23 cellular contexts compared by ENCODE assay signal in the genomic region with DNA sequence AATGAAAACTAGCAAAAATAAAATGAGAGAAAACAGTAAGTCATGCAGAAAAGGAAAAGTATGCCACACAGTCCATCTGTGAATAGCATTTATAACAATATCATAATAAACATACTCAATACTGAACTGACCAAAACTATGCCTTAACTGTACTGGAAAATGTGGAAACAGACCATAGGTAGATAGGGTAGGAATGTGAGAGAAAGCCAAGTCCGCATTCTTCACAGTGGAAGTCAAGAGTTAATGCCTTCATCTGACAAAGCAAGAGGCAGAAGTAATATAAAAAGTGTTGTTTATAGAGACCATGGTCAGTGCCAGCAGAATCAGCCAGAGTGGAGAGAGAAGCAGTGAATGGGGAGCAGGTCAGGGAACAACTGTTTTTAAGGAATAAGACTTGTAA. TPM values are rescaled to one million over a fixed set of nuclear protein-coding genes. Genes with fewer than 3 reads are reported as not detected.
A peak's percentile ranks its signal among the peaks of the same experiment; 100 is the strongest.
DNase-seq lines count a peak whose midpoint lies in the region; ATAC-seq, FAIRE-seq and TF ChIP-seq lines count a peak whose summit lies in the region.
"Had no signal": no experiment of that assay in that cellular context is flagged by ENCODE, and none has a peak within 500 bp of the region (broad histone marks: within the 10 kb centered on the region; RNA-seq: fewer than 3 reads in every experiment).

No MANE protein-coding gene starts in this region.

- no peak overlapping the region for H2AK5ac ChIP-seq in IMR-90 (ENCODE audit: low read depth, low read length)

- no peak overlapping the region for H3K56ac ChIP-seq in IMR-90 (ENCODE audit: extremely low read depth, insufficient read depth, low read length)

- H3K36me3 ChIP-seq in IMR-90 (ENCODE audit: control insufficient read depth, insufficient read depth, low read length) (no peaks in the 10 kb centered on the region), astrocyte (ENCODE audit: insufficient read depth, low read length) (no peaks in the 10 kb centered on the region), thyroid gland (no peaks in the 10 kb centered on the region)
- H3K36me3 ChIP-seq: BLaER1, HAP-1 had no signal

- H3K9me3 Mint-ChIP-seq in astrocyte (ENCODE audit: unreplicated experiment): peaks cover 5% of the 10 kb centered on the region

- TF ChIP-seq RAD21 in IMR-90 (IDR thresholded peaks at IDR 0.05; ENCODE audit: low read length): no peak

- H3K4ac ChIP-seq in IMR-90 (ENCODE audit: low read depth, low read length): no peak overlapping the region

- H3K4me3 ChIP-seq in IMR-90 (ENCODE audit: insufficient read depth, low read depth, low read length) (no peak overlapping the region), astrocyte (ENCODE audit: insufficient read depth, low read depth, low read length) (no peak overlapping the region), choroid plexus epithelial cell (ENCODE audit: low read depth, low read length) (no peak overlapping the region), thyroid gland (replicated peaks in 1 of 3) (no peak overlapping the region)
- H3K4me3 ChIP-seq: BLaER1, GM23248, HAP-1 had no signal

- H3K36me3 Mint-ChIP-seq in astrocyte (ENCODE audit: low read depth, unreplicated experiment): peaks cover 2% of the 10 kb centered on the region
- H3K36me3 Mint-ChIP-seq: CD4-positive, alpha-beta memory T cell had no signal

- no peak overlapping the region for H3K4me3 Mint-ChIP-seq in astrocyte (ENCODE audit: unreplicated experiment)
- H3K4me3 Mint-ChIP-seq: CD14-positive monocyte; CD4-positive, alpha-beta memory T cell; IgD-negative memory B cell had no signal

- H4K20me1 ChIP-seq in IMR-90 (ENCODE audit: insufficient read depth, low read length) (no peaks in the 10 kb centered on the region), astrocyte (ENCODE audit: insufficient read depth, low read length) (no peaks in the 10 kb centered on the region)
- H4K20me1 ChIP-seq: BLaER1 had no signal

- H3K23ac ChIP-seq in IMR-90 (ENCODE audit: low read depth, low read length): no peak overlapping the region

- H2AFZ ChIP-seq in IMR-90 (replicated peaks; ENCODE audit: low read length, poor library complexity) (no peak overlapping the region), astrocyte (ENCODE audit: low read depth, low read length) (no peak overlapping the region)
- H2AFZ ChIP-seq: GM23248 had no signal

- no peak overlapping the region for H2BK20ac ChIP-seq in IMR-90 (ENCODE audit: low read depth, low read length)

- H3K79me1 ChIP-seq in IMR-90 (ENCODE audit: low read depth in 1 of 2, low read length in 2 of 2): no peaks in the 10 kb centered on the region

- peaks cover 17% of the 10 kb centered on the region for H3K27me3 Mint-ChIP-seq in astrocyte (ENCODE audit: low read depth, unreplicated experiment)

- intact Hi-C loops in IMR-90 (cut with micrococcal nuclease) (no loop called here), thyroid gland (cut with DNase I) (no loop called here)

- TF ChIP-seq CTCF in IMR-90 (conservative IDR thresholded peaks at IDR 0.05; ENCODE audit: low read depth, low read length) (no peak), astrocyte (IDR thresholded peaks at IDR 0.05; ENCODE audit: insufficient read depth, low read depth, low read length) (no peak), choroid plexus epithelial cell (conservative IDR thresholded peaks at IDR 0.05; ENCODE audit: low read depth, low read length) (no peak), thyroid gland (IDR thresholded peaks at IDR 0.05) (no peak)

- CTCF ChIA-PET in IMR-90 (lab: Yijun Ruan, JAX): no interaction called here

- H2AK9ac ChIP-seq in IMR-90 (replicated peaks; ENCODE audit: low read depth, low read length, poor library complexity): no peak overlapping the region

- H3K79me2 ChIP-seq in astrocyte (ENCODE audit: insufficient read depth, low read length): no peaks in the 10 kb centered on the region

- no peak overlapping the region for H2BK5ac ChIP-seq in IMR-90 (ENCODE audit: low read depth, low read length, poor library complexity, severe bottlenecking)

- in situ Hi-C loops in IMR-90 (cut with MboI; ENCODE audit: low sequenced_read_pairs): loop anchor here (10.0 kb wide), 1 partner anchor 312 kb away; no protein-coding TSS in a partner anchor

- H4K8ac ChIP-seq in IMR-90 (ENCODE audit: low read depth in 2 of 2, low read length in 2 of 2): no peak overlapping the region

- H4K5ac ChIP-seq in IMR-90 (ENCODE audit: low read depth, low read length): no peak overlapping the region

- no peak overlapping the region for H3K18ac ChIP-seq in IMR-90 (ENCODE audit: low read depth, low read length)

- POLR2A ChIA-PET in IMR-90 (lab: Charles Lee; ENCODE audit: unreplicated experiment): no interaction called here

- H3K27ac ChIP-seq in IMR-90 (ENCODE audit: insufficient read depth, low read length) (no peak overlapping the region), astrocyte (ENCODE audit: low read depth, low read length) (no peak overlapping the region), thyroid gland (no peak overlapping the region)
- H3K27ac ChIP-seq: BLaER1, GM23248 had no signal

- no peak overlapping the region for H3K9ac ChIP-seq in IMR-90 (ENCODE audit: low read depth, low read length)
- no peak overlapping the region for H3K9ac ChIP-seq in astrocyte (ENCODE audit: low read length)
- H3K9ac ChIP-seq: BLaER1, GM23248 had no signal

- no peak overlapping the region for H3K27ac Mint-ChIP-seq in astrocyte (ENCODE audit: unreplicated experiment)
- H3K27ac Mint-ChIP-seq: CD14-positive monocyte; CD4-positive, alpha-beta memory T cell; IgD-negative memory B cell had no signal

- H4K91ac ChIP-seq in IMR-90 (ENCODE audit: insufficient read depth, low read depth, low read length): no peak overlapping the region

- H3K9me3 ChIP-seq in IMR-90 (ENCODE audit: control insufficient read depth, insufficient read depth, low read length): no peaks in the 10 kb centered on the region; the same call in 1 of the 2 replicates
- no peaks in the 10 kb centered on the region for H3K9me3 ChIP-seq in astrocyte (ENCODE audit: insufficient read depth, low read depth, low read length)
- no peaks in the 10 kb centered on the region for H3K9me3 ChIP-seq in thyroid gland
- H3K9me3 ChIP-seq: BLaER1, HAP-1 had no signal

- H3K4me2 ChIP-seq in IMR-90 (ENCODE audit: low read depth, low read length): no peak overlapping the region
- H3K4me2 ChIP-seq in astrocyte (ENCODE audit: low read length): no peak overlapping the region
- H3K4me2 ChIP-seq: BLaER1 had no signal

- peak; percentile 14 for DNase-seq in IMR-90
- peak; percentile 77 for DNase-seq in astrocyte (ENCODE audit: low read depth)
- peak; percentile 47 for DNase-seq in choroid plexus epithelial cell (ENCODE audit: low read depth)
- DNase-seq in thyroid gland: peak; percentile 31 to 50
- no peak for DNase-seq in Ammon's horn (ENCODE audit: low spot score)
- DNase-seq in stimulated activated CD4-positive, alpha-beta T cell treated with anti-CD3 and anti-CD28 coated beads, Interleukin-2, amount 100 ng/mL, for 24 hours: no peak
- DNase-seq in OCI-M1 (lab: John Stamatoyannopoulos, UW): no peak
- DNase-seq: AML-193; CD4-positive, alpha-beta memory T cell; DMS153; DMS79; GF-D8; GM23248; KBM-7 had no signal

- no TSS peak for BruUV-seq in IMR-90 (replicated peaks; lab: Mats Ljungman, UMichigan)

- H3K27me3 ChIP-seq in IMR-90 (ENCODE audit: control insufficient read depth, insufficient read depth, low read length) (peaks cover 45% of the 10 kb centered on the region), astrocyte (ENCODE audit: insufficient read depth, low read length) (peaks cover 8% of the 10 kb centered on the region), thyroid gland (no peaks in the 10 kb centered on the region)
- H3K27me3 ChIP-seq: BLaER1 had no signal

- H2BK15ac ChIP-seq in IMR-90 (ENCODE audit: low read depth, low read length): no peak overlapping the region

- H2BK120ac ChIP-seq in IMR-90 (ENCODE audit: low read depth, low read length): no peak overlapping the region

- H3K9me1 ChIP-seq in IMR-90 (ENCODE audit: insufficient read depth, low read length): no peaks in the 10 kb centered on the region

- WGBS in IMR-90 (ENCODE audit: extremely low coverage in 2 of 2, insufficient read length in 1 of 2), 2 experiments: 0% methylated on average over 1 of the region's 1 CpG; no CpG with 5 or more reads in 1 of the 2 experiments
- 32 to 53% methylated on average over 1 of the region's 1 CpG for WGBS in thyroid gland, 2 donors

- dilution Hi-C loops in IMR-90 (cut with HindIII; ENCODE audit: low sequenced_read_pairs, unreplicated experiment): no loop called here

- TF ChIP-seq POLR2A in IMR-90 (IDR thresholded peaks at IDR 0.05; ENCODE audit: low read depth, low read length) (no peak), thyroid gland (IDR thresholded peaks at IDR 0.05) (no peak)

- H3K4me1 ChIP-seq in IMR-90 (ENCODE audit: control insufficient read depth, insufficient read depth, low read length) (no peaks in the 10 kb centered on the region), astrocyte (ENCODE audit: insufficient read depth, low read length) (no peaks in the 10 kb centered on the region), thyroid gland (peaks cover 0 to 6% of the 10 kb centered on the region in 2 donors)
- H3K4me1 ChIP-seq: BLaER1, HAP-1 had no signal

- FAIRE-seq in astrocyte (lab: Jason Lieb, UNC): no peak
- FAIRE-seq: A204.1, HTR-8/SVneo had no signal

- ATAC-seq in IMR-90 (ENCODE audit: low read depth): no peak
- no peak for ATAC-seq in HG03196 (IDR thresholded peaks at IDR 0.05; ENCODE audit: unreplicated experiment)

- no peak overlapping the region for H3K14ac ChIP-seq in IMR-90 (replicated peaks; ENCODE audit: low read depth, low read length)

- peaks cover 4% of the 10 kb centered on the region for H3K4me1 Mint-ChIP-seq in astrocyte (ENCODE audit: low read depth, unreplicated experiment)
- H3K4me1 Mint-ChIP-seq: CD14-positive monocyte; CD4-positive, alpha-beta memory T cell had no signal

TF ChIP-seq in IMR-90, 13 proteins besides CTCF, POLR2A, EP300 and RAD21:
- no peak for TF ChIP-seq CHD1 (IDR thresholded peaks at IDR 0.05; ENCODE audit: low read depth, low read length)
- no peak for TF ChIP-seq RFX5 (IDR thresholded peaks at IDR 0.05; ENCODE audit: low read depth, low read length)
- TF ChIP-seq MAZ (IDR thresholded peaks at IDR 0.05; ENCODE audit: borderline replicate concordance, low read depth, low read length): no peak

RNA-seq across cellular contexts. Expression of gene KBTBD12, which starts 52.3 kb away (rescaled TPM):
- not detected in 2 replicates for total RNA-seq in IMR-90 (2012; rRNA removed)
- polyA plus RNA-seq in IMR-90 (2012; rRNA removed): not detected in 2 replicates
- not detected in 2 replicates for polyA plus RNA-seq in IMR-90 (2012; cell fraction: cytosol; rRNA removed)
- not detected in 2 replicates for polyA plus RNA-seq in IMR-90 (2012; cell fraction: nucleus; rRNA removed; ENCODE audit: low replicate concordance)
- not detected in 2 replicates for total RNA-seq in astrocyte
- total RNA-seq in thyroid gland: 1 to 10 TPM in 1 of 4 donors, not detected in 3; 1.5 TPM
- total RNA-seq: CD4-positive, alpha-beta memory T cell; Daoy; GM23248; H4 had no signal
- polyA plus RNA-seq: CD14-positive monocyte, GM23248, IgD-negative memory B cell had no signal

Comparison
In these comparisons a context has a peak if more than half of its experiments do, and no peak if none do; other contexts are left out.
1. DNase-seq: peak in IMR-90 (single experiment), astrocyte (single experiment), choroid plexus epithelial cell (single experiment) and thyroid gland (2 of 2); none in Ammon's horn (single experiment), stimulated activated CD4-positive, alpha-beta T cell treated with anti-CD3 and anti-CD28 coated beads, Interleukin-2, amount 100 ng/mL, for 24 hours (0 of 2) and OCI-M1 (single experiment).